Comparison of ENCODE assay signal across 23 cellular contexts in genomic region chr1:37250371-37250770, GRCh38.
"Had no signal": no experiment of that assay in that cellular context is flagged by ENCODE, and none has a peak within 500 bp of the region (broad histone marks: within the 10 kb centered on the region; RNA-seq: fewer than 3 reads in every experiment).

No MANE protein-coding gene starts in this region.

- H3K4me1 ChIP-seq: left ventricle myocardium inferior, right atrium auricular region, sigmoid colon, transverse colon had no signal

- ATAC-seq: esophagus mucosa; natural killer cell treated with Interleukin-12 subunit alpha and Interleukin-12 subunit beta and Interleukin-15 and Interleukin-18, amount 100 ng/mL, for 72 hours; stimulated activated naive B cell treated with anti-CD40 and anti-IgM and Interleukin-4, amounts not matched to agents 10 μg/mL and 1 μg/mL and 100 μg/mL, for 72 hours; stimulated activated naive CD8-positive, alpha-beta T cell treated with anti-CD3 and anti-CD28 coated beads, Interleukin-15, amount 100 ng/mL, for 72 hours had no signal

- H3K4me3 ChIP-seq: hepatocyte, left ventricle myocardium inferior, lung, neural progenitor cell, ovary, right atrium auricular region, sigmoid colon, skin epidermis, thoracic aorta, transverse colon had no signal

- DNase-seq: effector memory CD4-positive, alpha-beta T cell; foreskin melanocyte; left ventricle myocardium inferior; mesenchymal stem cell; midbrain; nucleus accumbens; ovary; sigmoid colon; stimulated activated CD4-positive, alpha-beta T cell treated with anti-CD3 and anti-CD28 coated beads, Interleukin-2, amount 100 ng/mL, for 24 hours; stimulated activated CD4-positive, alpha-beta T cell treated with anti-CD3 and anti-CD28 coated beads, Interleukin-4, amount 100 ng/mL, for 4 hours; stimulated activated naive B cell treated with anti-CD40 and anti-IgM and Interleukin-4, amounts not matched to agents 10 μg/mL and 1 μg/mL and 100 μg/mL, for 72 hours; stimulated activated naive CD8-positive, alpha-beta T cell treated with anti-CD3 and anti-CD28 coated beads, Interleukin-15, amount 100 ng/mL, for 72 hours; substantia nigra; transverse colon had no signal

- H3K36me3 ChIP-seq: left ventricle myocardium inferior, neural progenitor cell, ovary, right atrium auricular region, sigmoid colon, thoracic aorta, transverse colon had no signal

- H2AFZ ChIP-seq: hepatocyte, neural progenitor cell had no signal

- H3K27me3 ChIP-seq: neural progenitor cell, ovary, right atrium auricular region had no signal

- H3K4me2 ChIP-seq: hepatocyte, neural progenitor cell had no signal

- FAIRE-seq: endometrium had no signal

- H3K27ac ChIP-seq: hepatocyte, left ventricle myocardium inferior, neural progenitor cell, ovary, right atrium auricular region, sigmoid colon, skin epidermis, thoracic aorta, transverse colon had no signal

- H3K9ac ChIP-seq: neural progenitor cell had no signal

- H3K9me3 ChIP-seq: left ventricle myocardium inferior, ovary, right atrium auricular region, sigmoid colon, thoracic aorta, transverse colon had no signal
